ENCODE assay signal across 1 cellular context in genomic region chr6:155158044-155158843, GRCh38.
TF ChIP-seq lines count a peak whose summit lies in the region.

No MANE protein-coding gene starts in this region.

TF ChIP-seq in IMR-90, 13 proteins besides CTCF, POLR2A, EP300 and RAD21 (continued from another document):
- TF ChIP-seq USF2 (IDR thresholded peaks at IDR 0.05; ENCODE audit: low read depth, low read length) (no peak), MAZ (IDR thresholded peaks at IDR 0.05; ENCODE audit: borderline replicate concordance, low read depth, low read length) (no peak), RFX5 (IDR thresholded peaks at IDR 0.05; ENCODE audit: low read depth, low read length) (no peak), CHD1 (IDR thresholded peaks at IDR 0.05; ENCODE audit: low read depth, low read length) (no peak), MAFK (IDR thresholded peaks at IDR 0.05; ENCODE audit: low read depth, low read length) (no peak)
